In genomic region chr4:120084327-120084726, GRCh38 we compare ENCODE assay signal across 28 cellular contexts.
"Had no signal": no experiment of that assay in that cellular context is flagged by ENCODE, and none has a peak within 500 bp of the region (broad histone marks: within the 10 kb centered on the region; RNA-seq: fewer than 3 reads in every experiment).

No MANE protein-coding gene starts in this region.

- H3K4me3 Mint-ChIP-seq: dendritic cell treated with granulocyte-macrophage colony-stimulating factor and Interleukin-4, amounts not matched to agents 40 ng/mL and 50 ng/mL, for 4 days; effector memory CD8-positive, alpha-beta T cell; endodermal cell; immature natural killer cell; mesothelial cell of epicardium; naive B cell; naive thymus-derived CD8-positive, alpha-beta T cell had no signal

- H3K36me3 Mint-ChIP-seq: immature natural killer cell had no signal

- H3K27ac Mint-ChIP-seq: dendritic cell treated with granulocyte-macrophage colony-stimulating factor and Interleukin-4, amounts not matched to agents 40 ng/mL and 50 ng/mL, for 4 days; effector memory CD8-positive, alpha-beta T cell; endodermal cell; immature natural killer cell; mesothelial cell of epicardium; naive B cell; naive thymus-derived CD8-positive, alpha-beta T cell had no signal

- FAIRE-seq: endometrium, islet of Langerhans, keratinocyte had no signal

- DNase-seq: colonic mucosa; cortex of kidney; effector CD8-positive, alpha-beta T cell; effector memory CD8-positive, alpha-beta T cell; endodermal cell; erythroblast; esophagus squamous epithelium; foreskin fibroblast; foreskin melanocyte; heart left ventricle; hypothalamus; immature natural killer cell; left cardiac atrium; left lung; left ventricle myocardium superior; lower lobe of right lung; mesenchymal stem cell; mucosa of descending colon; naive B cell; naive thymus-derived CD8-positive, alpha-beta T cell had no signal

- H3K9me3 Mint-ChIP-seq: effector memory CD8-positive, alpha-beta T cell; immature natural killer cell had no signal

- H3K4me3 ChIP-seq: colonic mucosa, esophagus squamous epithelium, gastroesophageal sphincter, heart left ventricle, hepatocyte, left lung, lower lobe of right lung, mucosa of descending colon had no signal

- ATAC-seq: effector memory CD8-positive, alpha-beta T cell; esophagus mucosa; gastroesophageal sphincter; heart left ventricle; left cardiac atrium; left lung; left ventricle myocardium superior; lower lobe of right lung; mucosa of descending colon; naive thymus-derived CD8-positive, alpha-beta T cell had no signal

- H3K4me1 Mint-ChIP-seq: immature natural killer cell; naive B cell; naive thymus-derived CD8-positive, alpha-beta T cell had no signal
